In genomic region chr15:85104584-85104983, GRCh38 we compare ENCODE assay signal across 14 cellular contexts.
DNase-seq lines count a peak whose midpoint lies in the region; ATAC-seq and TF ChIP-seq lines count a peak whose summit lies in the region.
"Had no signal": no experiment of that assay in that cellular context is flagged by ENCODE, and none has a peak within 500 bp of the region (broad histone marks: within the 10 kb centered on the region; RNA-seq: fewer than 3 reads in every experiment).

No MANE protein-coding gene starts in this region.

- no peak overlapping the region for H3K4me3 Mint-ChIP-seq in activated T-helper 1 cell treated with anti-CD3 and anti-CD28 coated beads, Interleukin-12 subunit alpha, Interleukin-12 subunit beta, Interleukin-2, Interleukin-4 antibody, amounts not matched to agents 30 ng/mL and 10 ng/mL and 1 ng/mL, durations not matched to agents 14 hours and 24 hours and 36 hours
- no peak overlapping the region for H3K4me3 Mint-ChIP-seq in stimulated activated effector memory CD8-positive, alpha-beta T cell treated with anti-CD3 and anti-CD28 coated beads, Interleukin-12 subunit alpha, Interleukin-12 subunit beta, amount 100 ng/mL, for 72 hours
- H3K4me3 Mint-ChIP-seq: CD14-positive monocyte; CD8-positive, alpha-beta T cell had no signal

- H3K27me3 Mint-ChIP-seq in activated T-helper 1 cell treated with anti-CD3 and anti-CD28 coated beads, Interleukin-12 subunit alpha, Interleukin-12 subunit beta, Interleukin-2, Interleukin-4 antibody, amounts not matched to agents 30 ng/mL and 10 ng/mL and 1 ng/mL, durations not matched to agents 14 hours and 24 hours and 36 hours (ENCODE audit: insufficient read depth): no peaks in the 10 kb centered on the region

- peak overlapping the region in 51 of 59 donors; percentile 5 to 100 (median 95) for H3K27ac ChIP-seq in dorsolateral prefrontal cortex
- H3K27ac ChIP-seq: 22Rv1, GM23248 had no signal

- TF ChIP-seq CTCF in dorsolateral prefrontal cortex (IDR thresholded peaks at IDR 0.05 in 54 of 56, conservative IDR thresholded peaks at IDR 0.05 in 2 of 56; ENCODE audit: low read depth in 1 of 56, partially characterized antibody in 56 of 56): no peak

- H3K27ac Mint-ChIP-seq in activated T-helper 1 cell treated with anti-CD3 and anti-CD28 coated beads, Interleukin-12 subunit alpha, Interleukin-12 subunit beta, Interleukin-2, Interleukin-4 antibody, amounts not matched to agents 30 ng/mL and 10 ng/mL and 1 ng/mL, durations not matched to agents 14 hours and 24 hours and 36 hours: peak overlapping the region; percentile 3
- H3K27ac Mint-ChIP-seq in stimulated activated effector memory CD8-positive, alpha-beta T cell treated with anti-CD3 and anti-CD28 coated beads, Interleukin-12 subunit alpha, Interleukin-12 subunit beta, amount 100 ng/mL, for 72 hours: peak overlapping the region; percentile 43
- H3K27ac Mint-ChIP-seq: CD14-positive monocyte; CD8-positive, alpha-beta T cell had no signal

- H3K4me1 Mint-ChIP-seq in activated T-helper 1 cell treated with anti-CD3 and anti-CD28 coated beads, Interleukin-12 subunit alpha, Interleukin-12 subunit beta, Interleukin-2, Interleukin-4 antibody, amounts not matched to agents 30 ng/mL and 10 ng/mL and 1 ng/mL, durations not matched to agents 14 hours and 24 hours and 36 hours (ENCODE audit: low read depth): no peaks in the 10 kb centered on the region
- no peaks in the 10 kb centered on the region for H3K4me1 Mint-ChIP-seq in stimulated activated effector memory CD8-positive, alpha-beta T cell treated with anti-CD3 and anti-CD28 coated beads, Interleukin-12 subunit alpha, Interleukin-12 subunit beta, amount 100 ng/mL, for 72 hours
- H3K4me1 Mint-ChIP-seq: CD14-positive monocyte had no signal

- H3K36me3 Mint-ChIP-seq in activated T-helper 1 cell treated with anti-CD3 and anti-CD28 coated beads, Interleukin-12 subunit alpha, Interleukin-12 subunit beta, Interleukin-2, Interleukin-4 antibody, amounts not matched to agents 30 ng/mL and 10 ng/mL and 1 ng/mL, durations not matched to agents 14 hours and 24 hours and 36 hours (ENCODE audit: low read depth): peaks cover 3% of the 10 kb centered on the region
- H3K36me3 Mint-ChIP-seq in stimulated activated effector memory CD8-positive, alpha-beta T cell treated with anti-CD3 and anti-CD28 coated beads, Interleukin-12 subunit alpha, Interleukin-12 subunit beta, amount 100 ng/mL, for 72 hours: no peaks in the 10 kb centered on the region

- no peaks in the 10 kb centered on the region for H3K9me3 Mint-ChIP-seq in activated T-helper 1 cell treated with anti-CD3 and anti-CD28 coated beads, Interleukin-12 subunit alpha, Interleukin-12 subunit beta, Interleukin-2, Interleukin-4 antibody, amounts not matched to agents 30 ng/mL and 10 ng/mL and 1 ng/mL, durations not matched to agents 14 hours and 24 hours and 36 hours
- no peaks in the 10 kb centered on the region for H3K9me3 Mint-ChIP-seq in stimulated activated effector memory CD8-positive, alpha-beta T cell treated with anti-CD3 and anti-CD28 coated beads, Interleukin-12 subunit alpha, Interleukin-12 subunit beta, amount 100 ng/mL, for 72 hours
- H3K9me3 Mint-ChIP-seq: CD14-positive monocyte; CD8-positive, alpha-beta T cell had no signal

- no peak for ATAC-seq in stimulated activated effector memory CD8-positive, alpha-beta T cell treated with anti-CD3 and anti-CD28 coated beads, Interleukin-12 subunit alpha, Interleukin-12 subunit beta, amount 100 ng/mL, for 72 hours
- ATAC-seq in GM19328 (IDR thresholded peaks at IDR 0.05; ENCODE audit: unreplicated experiment): no peak
- ATAC-seq: CD8-positive, alpha-beta T cell; HCT116 had no signal

- intact Hi-C loops in activated T-helper 1 cell treated with anti-CD3 and anti-CD28 coated beads, Interleukin-12 subunit alpha, Interleukin-12 subunit beta, Interleukin-2, Interleukin-4 antibody, amounts not matched to agents 30 ng/mL and 10 ng/mL and 1 ng/mL, durations not matched to agents 14 hours and 24 hours and 36 hours (cut with micrococcal nuclease): no loop called here
- intact Hi-C loops in dorsolateral prefrontal cortex (cut with DNase I): loop anchor here in 1 of 2 donors (10.0 kb wide), 2 partner anchors 240 to 520 kb away; no protein-coding TSS in a partner anchor

- H3K27me3 ChIP-seq in dorsolateral prefrontal cortex: no peaks in the 10 kb centered on the region

- DNase-seq in DMS 273 (lab: John Stamatoyannopoulos, UW; ENCODE audit: unreplicated experiment) (peak; percentile 10), DMS 273 treated with DMSO at 0.1 percent for 48 hours (lab: John Stamatoyannopoulos, UW) (no peak), dorsolateral prefrontal cortex (no peak)
- no peak for DNase-seq in activated T-helper 1 cell treated with anti-CD3 and anti-CD28 coated beads, Interleukin-12 subunit alpha, Interleukin-12 subunit beta, Interleukin-2, Interleukin-4 antibody, amounts not matched to agents 30 ng/mL and 10 ng/mL and 1 ng/mL, durations not matched to agents 14 hours and 24 hours and 36 hours (ENCODE audit: low spot score)
- DNase-seq in stimulated activated effector memory CD8-positive, alpha-beta T cell treated with anti-CD3 and anti-CD28 coated beads, Interleukin-12 subunit alpha, Interleukin-12 subunit beta, amount 100 ng/mL, for 72 hours (ENCODE audit: low spot score in 2 of 2): peak in 1 of 2 donors; percentile 13
- DNase-seq in stimulated activated CD4-positive, alpha-beta T cell treated with anti-CD3 and anti-CD28 coated beads, Interleukin-12 subunit alpha, Interleukin-12 subunit beta, amount 100 ng/mL, for 4 hours: no peak
- no peak for DNase-seq in activated T-cell treated with anti-CD3 and anti-CD28 coated beads, Interleukin-2, amount 50 U/mL, for 1 hour
- DNase-seq: COR-L47, GM23248 had no signal

- no peak overlapping the region for H3K4me3 ChIP-seq in dorsolateral prefrontal cortex
- H3K4me3 ChIP-seq: GM23248 had no signal
